ENCODE assay signal across 9 cellular contexts in genomic region chr11:71286701-71287643, GRCh38. TPM values are rescaled to one million over a fixed set of nuclear protein-coding genes. Genes with fewer than 3 reads are reported as not detected.
A peak's percentile ranks its signal among the peaks of the same experiment; 100 is the strongest.
DNase-seq lines count a peak whose midpoint lies in the region; ATAC-seq and TF ChIP-seq lines count a peak whose summit lies in the region.
"Had no signal": no experiment of that assay in that cellular context is flagged by ENCODE, and none has a peak within 500 bp of the region (broad histone marks: within the 10 kb centered on the region; RNA-seq: fewer than 3 reads in every experiment).

No MANE protein-coding gene starts in this region.

- no peaks in the 10 kb centered on the region for H3K4me1 ChIP-seq in OCI-LY7 (ENCODE audit: insufficient read depth, low read length, poor library complexity, severe bottlenecking)

- intact Hi-C loops in posterior cingulate gyrus (cut with DNase I) (no loop called here), OCI-LY7 (cut with micrococcal nuclease; ENCODE audit: unreplicated experiment) (no loop called here)
- intact Hi-C loops in activated CD8-positive, alpha-beta T cell treated with anti-CD3 and anti-CD28 coated beads for 36 hours (cut with micrococcal nuclease) = no loop called here

- DNase-seq in NCI-H1694 treated with DMSO at 0.1 percent for 48 hours (lab: John Stamatoyannopoulos, UW) (peak; percentile 64), fibroblast of gingiva (ENCODE audit: low read depth) (peak; percentile 100), posterior cingulate gyrus (peak in 8 of 10 donors; percentile 18 to 88 (median 32)), OCI-LY7 (ENCODE audit: low spot score) (no peak)
- DNase-seq in activated CD8-positive, alpha-beta T cell treated with anti-CD3 and anti-CD28 coated beads for 36 hours = no peak
- DNase-seq: left cardiac atrium had no signal

- H2AFZ ChIP-seq in OCI-LY7 (ENCODE audit: low read length) = no peak overlapping the region

- 0 out of 2 replicates have a peak, but pooled peaks cover 5% of the 10 kb centered on the region for H3K9me3 ChIP-seq in OCI-LY7 (ENCODE audit: low read length)

- H3K27ac ChIP-seq in C4-2B (peak overlapping the region; percentile 12), OCI-LY7 (ENCODE audit: low read depth, low read length, poor library complexity, severe bottlenecking) (no peak overlapping the region)

- no peaks in the 10 kb centered on the region for H3K79me2 ChIP-seq in OCI-LY7 (ENCODE audit: insufficient read depth, low read depth, low read length)

- H3K36me3 ChIP-seq in OCI-LY7 (ENCODE audit: insufficient read depth, low read length) = no peaks in the 10 kb centered on the region

- no peak overlapping the region for H3K4me2 ChIP-seq in OCI-LY7 (ENCODE audit: low read length)

- H3K4me3 ChIP-seq in OCI-LY7 (ENCODE audit: low read depth, low read length, poor library complexity, severe bottlenecking) = no peak overlapping the region

- no peaks in the 10 kb centered on the region for H4K20me1 ChIP-seq in OCI-LY7 (ENCODE audit: insufficient read depth, low read length)

- no peak for ATAC-seq in activated CD8-positive, alpha-beta T cell treated with anti-CD3 and anti-CD28 coated beads for 36 hours
- no peak for ATAC-seq in GM19023 (IDR thresholded peaks at IDR 0.05; ENCODE audit: unreplicated experiment)
- ATAC-seq in GM19395 (IDR thresholded peaks at IDR 0.05; ENCODE audit: unreplicated experiment) = no peak

- BruUV-seq in OCI-LY7 (replicated peaks; lab: Mats Ljungman, UMichigan) = no TSS peak

- TF ChIP-seq CTCF in C4-2B (conservative IDR thresholded peaks at IDR 0.05) (no peak), OCI-LY7 (conservative IDR thresholded peaks at IDR 0.05; ENCODE audit: low read length) (no peak)
- TF ChIP-seq CTCF in activated CD8-positive, alpha-beta T cell treated with anti-CD3 and anti-CD28 coated beads for 36 hours (IDR thresholded peaks at IDR 0.05) = no peak

- no peaks in the 10 kb centered on the region for H3K36me3 Mint-ChIP-seq in activated CD8-positive, alpha-beta T cell treated with anti-CD3 and anti-CD28 coated beads for 36 hours (ENCODE audit: low read depth)

- H3K27ac Mint-ChIP-seq in activated CD8-positive, alpha-beta T cell treated with anti-CD3 and anti-CD28 coated beads for 36 hours = no peak overlapping the region

- H3K4me1 Mint-ChIP-seq in activated CD8-positive, alpha-beta T cell treated with anti-CD3 and anti-CD28 coated beads for 36 hours (ENCODE audit: low read depth) = no peaks in the 10 kb centered on the region

- no peak overlapping the region for H3K4me3 Mint-ChIP-seq in activated CD8-positive, alpha-beta T cell treated with anti-CD3 and anti-CD28 coated beads for 36 hours

- peaks cover 23% of the 10 kb centered on the region for H3K9me3 Mint-ChIP-seq in activated CD8-positive, alpha-beta T cell treated with anti-CD3 and anti-CD28 coated beads for 36 hours

- H3K27me3 Mint-ChIP-seq in activated CD8-positive, alpha-beta T cell treated with anti-CD3 and anti-CD28 coated beads for 36 hours = no peaks in the 10 kb centered on the region

- CTCF ChIA-PET in activated CD8-positive, alpha-beta T cell treated with anti-CD3 and anti-CD28 coated beads for 36 hours (lab: Charles Lee) = no interaction called here
- CTCF ChIA-PET in OCI-LY7 (lab: Charles Lee; ENCODE audit: unreplicated experiment) = no interaction called here

- POLR2A ChIA-PET in activated CD8-positive, alpha-beta T cell treated with anti-CD3 and anti-CD28 coated beads for 36 hours (lab: Charles Lee) = interaction anchor here (0.6 to 0.7 kb wide), 2 partner anchors 61 to 960 kb away, joined by 3 to 4 read pairs; no protein-coding TSS in a partner anchor
- POLR2A ChIA-PET in OCI-LY7 (lab: Charles Lee) = no interaction called here

- no peaks in the 10 kb centered on the region for H3K9me2 ChIP-seq in OCI-LY7 (ENCODE audit: insufficient read depth, low read length)

RNA-seq across cellular contexts. Expression of gene SHANK2, which starts 34.6 kb away (rescaled TPM):
- total RNA-seq in activated CD8-positive, alpha-beta T cell treated with anti-CD3 and anti-CD28 coated beads for 36 hours = not detected
- total RNA-seq in OCI-LY7 (2014; rRNA removed; shearing (Covaris generic)) = not detected in 2 replicates
- total RNA-seq in OCI-LY7 (2022) = not detected in 2 replicates

Comparison
In these comparisons a context has a peak if more than half of its experiments do, and no peak if none do; other contexts are left out.
1. DNase-seq: peak in NCI-H1694 treated with DMSO at 0.1 percent for 48 hours (single experiment), fibroblast of gingiva (single experiment) and posterior cingulate gyrus (8 of 10); none in activated CD8-positive, alpha-beta T cell treated with anti-CD3 and anti-CD28 coated beads for 36 hours (single experiment) and OCI-LY7 (single experiment).